ENCODE assay signal across 13 cellular contexts in genomic region chr4:48603366-48604003, GRCh38.
DNase-seq lines count a peak whose midpoint lies in the region; ATAC-seq and TF ChIP-seq lines count a peak whose summit lies in the region.
"Had no signal": no experiment of that assay in that cellular context is flagged by ENCODE, and none has a peak within 500 bp of the region (broad histone marks: within the 10 kb centered on the region; RNA-seq: fewer than 3 reads in every experiment).

No MANE protein-coding gene starts in this region.

- intact Hi-C loops in left colon (cut with DNase I, micrococcal nuclease): no loop called here

- H3K27ac ChIP-seq in RWPE2 (ENCODE audit: poor library complexity, severe bottlenecking): peak overlapping the region; percentile 51
- H3K27ac ChIP-seq: BLaER1 treated with 17β-estradiol and CSF1 and Interleukin-3, amounts not matched to agents 10 nM and 100 nM; suprapubic skin had no signal

- no peaks in the 10 kb centered on the region for H3K9me3 ChIP-seq in RWPE2 (ENCODE audit: severe bottlenecking)
- H3K9me3 ChIP-seq: BLaER1 treated with 17β-estradiol and CSF1 and Interleukin-3, amounts not matched to agents 10 nM and 100 nM; suprapubic skin had no signal

- H3K4me1 ChIP-seq in RWPE2 (ENCODE audit: insufficient read depth, poor library complexity, severe bottlenecking): peaks cover 16% of the 10 kb centered on the region
- H3K4me1 ChIP-seq: BLaER1 treated with 17β-estradiol and CSF1 and Interleukin-3, amounts not matched to agents 10 nM and 100 nM; suprapubic skin had no signal

- H3K4me3 ChIP-seq in RWPE2 (ENCODE audit: severe bottlenecking): no peak overlapping the region
- H3K4me3 ChIP-seq: BLaER1 treated with 17β-estradiol and CSF1 and Interleukin-3, amounts not matched to agents 10 nM and 100 nM; suprapubic skin had no signal

- no peaks in the 10 kb centered on the region for H3K27me3 ChIP-seq in RWPE2 (ENCODE audit: insufficient read depth, poor library complexity, severe bottlenecking)
- H3K27me3 ChIP-seq: BLaER1 treated with 17β-estradiol and CSF1 and Interleukin-3, amounts not matched to agents 10 nM and 100 nM; suprapubic skin had no signal

- H3K36me3 ChIP-seq in RWPE2 (ENCODE audit: low read depth): peaks cover 46% of the 10 kb centered on the region

- ATAC-seq in RWPE2 (ENCODE audit: low read depth) (peak; percentile 10; the same call in 1 of the 3 replicates), left colon (peak; percentile 73)

- no peak for TF ChIP-seq CTCF in RWPE2 (IDR thresholded peaks at IDR 0.05; ENCODE audit: poor library complexity, severe bottlenecking)

- DNase-seq in DMS53 treated with DMSO at 0.1 percent for 48 hours (lab: John Stamatoyannopoulos, UW; ENCODE audit: unreplicated experiment) (peak; percentile 75), RWPE2 (ENCODE audit: low spot score) (no peak), left colon (no peak), renal cortical epithelial cell (ENCODE audit: low read depth) (peak; percentile 58), dedifferentiated amniotic fluid mesenchymal stem cell (ENCODE audit: extremely low spot score) (no peak)
- DNase-seq in activated CD8-positive, alpha-beta memory T cell treated with anti-CD3 and anti-CD28 coated beads for 24 hours: no peak
- no peak for DNase-seq in stimulated activated naive CD4-positive, alpha-beta T cell treated with Interleukin-2 at 50 U/mL for 16 hours (lab: John Stamatoyannopoulos, UW)
- DNase-seq: cerebellar nuclear complex; DMS79 treated with DMSO at 0.1 percent for 48 hours; foreskin melanocyte; stimulated activated CD4-positive, alpha-beta T cell treated with anti-CD3 and anti-CD28 coated beads, Interleukin-2, amount 100 ng/mL, for 48 hours had no signal

Comparison
In these comparisons a context has a peak if more than half of its experiments do, and no peak if none do; other contexts are left out.
1. DNase-seq: peak in DMS53 treated with DMSO at 0.1 percent for 48 hours (single experiment) and renal cortical epithelial cell (single experiment); none in RWPE2 (single experiment), left colon (0 of 2), activated CD8-positive, alpha-beta memory T cell treated with anti-CD3 and anti-CD28 coated beads for 24 hours (single experiment), dedifferentiated amniotic fluid mesenchymal stem cell (single experiment) and stimulated activated naive CD4-positive, alpha-beta T cell treated with Interleukin-2 at 50 U/mL for 16 hours (single experiment).